In genomic region chr10:54900584-54900983, GRCh38 we compare ENCODE assay signal across 22 cellular contexts.
DNase-seq lines count a peak whose midpoint lies in the region; ATAC-seq and TF ChIP-seq lines count a peak whose summit lies in the region.
"Had no signal": no experiment of that assay in that cellular context is flagged by ENCODE, and none has a peak within 500 bp of the region (broad histone marks: within the 10 kb centered on the region; RNA-seq: fewer than 3 reads in every experiment).

No MANE protein-coding gene starts in this region.

- DNase-seq in GM12865 (ENCODE audit: low read depth): peak; percentile 62
- DNase-seq in activated CD4-positive, alpha-beta T cell treated with anti-CD3 and anti-CD28 coated beads, Interleukin-2, amount 50 U/mL, for 4 hours: no peak
- DNase-seq in natural killer cell: no peak
- no peak for DNase-seq in smooth muscle cell (lab: John Stamatoyannopoulos, UW; ENCODE audit: unreplicated experiment)
- DNase-seq: activated CD4-positive, alpha-beta T cell treated with anti-CD3 and anti-CD28 coated beads for 1 hour; activated CD8-positive, alpha-beta memory T cell treated with anti-CD3 and anti-CD28 coated beads, Interleukin-2, amount 50 U/mL, for 4 hours; aorta; hippocampal formation; kidney; NCI-H2029 treated with DMSO at 0.1 percent for 48 hours; NCI-H524; OCI-M1; SJCRH30; stimulated activated naive CD8-positive, alpha-beta T cell treated with anti-CD3 and anti-CD28 coated beads, Interleukin-15, Interleukin-2, amounts not matched to agents 100 U/mL and 50 U/mL, for 24 hours had no signal

- TF ChIP-seq CTCF in GM12865 (IDR thresholded peaks at IDR 0.05; ENCODE audit: insufficient read depth, low read depth, low read length, missing control alignments) (no peak), natural killer cell (IDR thresholded peaks at IDR 0.05) (no peak), smooth muscle cell (IDR thresholded peaks at IDR 0.05; ENCODE audit: borderline replicate concordance, insufficient read depth, poor library complexity, severe bottlenecking) (no peak)

- no peaks in the 10 kb centered on the region for H3K27me3 ChIP-seq in smooth muscle cell (ENCODE audit: low read depth)
- H3K27me3 ChIP-seq: neural progenitor cell, SJCRH30 had no signal

- H3K36me3 ChIP-seq in smooth muscle cell (ENCODE audit: low read depth): no peaks in the 10 kb centered on the region
- H3K36me3 ChIP-seq: neural progenitor cell, SJCRH30 had no signal

- no peak overlapping the region for H3K4me2 ChIP-seq in smooth muscle cell
- H3K4me2 ChIP-seq: neural progenitor cell had no signal

- H3K27me3 Mint-ChIP-seq in natural killer cell (ENCODE audit: low read depth in 2 of 2): no peaks in the 10 kb centered on the region
- H3K27me3 Mint-ChIP-seq: IgD-negative memory B cell, type B pancreatic cell had no signal

- H3K4me1 Mint-ChIP-seq in natural killer cell: no peaks in the 10 kb centered on the region
- H3K4me1 Mint-ChIP-seq: IgD-negative memory B cell had no signal

- WGBS in smooth muscle cell (ENCODE audit: low lambda C conversion rate): 84% methylated on average over 1 of the region's 1 CpG

- no peaks in the 10 kb centered on the region for H3K9me3 ChIP-seq in smooth muscle cell (replicated peaks; ENCODE audit: low read depth)
- H3K9me3 ChIP-seq: SJCRH30 had no signal

- H3K27ac ChIP-seq in smooth muscle cell (ENCODE audit: low read depth): no peak overlapping the region
- H3K27ac ChIP-seq: C4-2B, neural progenitor cell, SJCRH30 had no signal

- peak; percentile 86 for ATAC-seq in GM19463 (IDR thresholded peaks at IDR 0.05; ENCODE audit: unreplicated experiment)
- peak; percentile 79 for ATAC-seq in HG02884 (IDR thresholded peaks at IDR 0.05; ENCODE audit: unreplicated experiment)
- ATAC-seq in HG03342 (IDR thresholded peaks at IDR 0.05; ENCODE audit: unreplicated experiment): peak; percentile 91
- ATAC-seq in natural killer cell: no peak
- ATAC-seq in HG02763 (IDR thresholded peaks at IDR 0.05; ENCODE audit: unreplicated experiment): no peak
- ATAC-seq: stimulated activated naive CD8-positive, alpha-beta T cell treated with anti-CD3 and anti-CD28 coated beads, Interleukin-15, Interleukin-2, amounts not matched to agents 100 U/mL and 50 U/mL, for 24 hours had no signal

- H3K9me3 Mint-ChIP-seq in natural killer cell: peaks cover 4 to 9% of the 10 kb centered on the region in 2 donors
- H3K9me3 Mint-ChIP-seq: IgD-negative memory B cell, neural progenitor cell, type B pancreatic cell had no signal

- no peaks in the 10 kb centered on the region for H3F3A ChIP-seq in smooth muscle cell (ENCODE audit: low read depth)

- no peak overlapping the region for H3K27ac Mint-ChIP-seq in natural killer cell
- H3K27ac Mint-ChIP-seq: IgD-negative memory B cell, neural progenitor cell, type B pancreatic cell had no signal

- no peak overlapping the region for H2AFZ ChIP-seq in smooth muscle cell (ENCODE audit: low read depth)
- H2AFZ ChIP-seq: neural progenitor cell had no signal

- no peaks in the 10 kb centered on the region for H4K20me1 ChIP-seq in smooth muscle cell (ENCODE audit: low read depth)

- H3K9ac ChIP-seq in smooth muscle cell (ENCODE audit: low read depth): no peak overlapping the region
- H3K9ac ChIP-seq: neural progenitor cell had no signal

- no peak overlapping the region for H3K4me3 ChIP-seq in GM12865 (ENCODE audit: low read depth, low read length)
- no peak overlapping the region for H3K4me3 ChIP-seq in smooth muscle cell
- H3K4me3 ChIP-seq: neural progenitor cell, SJCRH30 had no signal

- H3K4me1 ChIP-seq in smooth muscle cell (ENCODE audit: low read depth): no peaks in the 10 kb centered on the region
- H3K4me1 ChIP-seq: SJCRH30 had no signal

- H3K4me3 Mint-ChIP-seq in natural killer cell: no peak overlapping the region
- H3K4me3 Mint-ChIP-seq: IgD-negative memory B cell, neural progenitor cell, type B pancreatic cell had no signal

- H3K36me3 Mint-ChIP-seq in natural killer cell: no peaks in the 10 kb centered on the region
- H3K36me3 Mint-ChIP-seq: IgD-negative memory B cell, neural progenitor cell, type B pancreatic cell had no signal

- no peaks in the 10 kb centered on the region for H3K79me2 ChIP-seq in smooth muscle cell (ENCODE audit: low read depth)

- intact Hi-C loops in natural killer cell (cut with micrococcal nuclease): no loop called here

Comparison
In these comparisons a context has a peak if more than half of its experiments do, and no peak if none do; other contexts are left out.
1. ATAC-seq: peak in GM19463 (single experiment), HG02884 (single experiment) and HG03342 (single experiment); none in natural killer cell (0 of 3) and HG02763 (single experiment).